ENCODE assay signal across 1 cellular context in the genomic region with DNA sequence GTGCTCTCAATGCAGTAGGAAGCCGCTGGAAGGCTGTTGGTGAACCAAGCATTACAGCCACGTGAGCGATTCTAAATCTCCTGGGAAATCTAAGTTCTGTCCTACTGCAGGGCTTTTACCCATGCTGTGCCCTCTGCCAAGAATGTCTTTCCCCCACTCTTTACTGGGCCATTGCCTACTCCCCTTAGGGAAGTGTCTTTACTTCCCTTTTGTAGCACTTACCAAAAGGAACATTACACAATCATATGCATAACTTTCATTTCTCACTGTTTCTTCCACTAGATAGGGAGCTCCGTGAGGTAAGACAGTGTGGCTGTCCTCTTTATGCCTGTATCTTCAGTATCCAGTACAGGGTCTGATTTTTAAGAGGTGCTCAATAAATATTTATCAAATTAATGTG.
TF ChIP-seq lines count a peak whose summit lies in the region.

No MANE protein-coding gene starts in this region.

TF ChIP-seq in SK-N-SH, 30 proteins besides CTCF, POLR2A, EP300 and RAD21 (continued from another document):
- TF ChIP-seq RCOR1 (IDR thresholded peaks at IDR 0.05; ENCODE audit: low read length) (no peak), GATA2 (CRISPR knock-in tag; IDR thresholded peaks at IDR 0.05) (no peak), TEAD4 (IDR thresholded peaks at IDR 0.05; ENCODE audit: borderline replicate concordance, insufficient read depth) (no peak), FOXJ3 (CRISPR knock-in tag; IDR thresholded peaks at IDR 0.05) (no peak), MEF2A (IDR thresholded peaks at IDR 0.05; ENCODE audit: borderline replicate concordance, low read depth) (no peak), RFX5 (IDR thresholded peaks at IDR 0.05; ENCODE audit: low read length) (no peak), NRF1 (IDR thresholded peaks at IDR 0.05; ENCODE audit: low read depth, low read length) (no peak), POLR2AphosphoS5 (IDR thresholded peaks at IDR 0.05; ENCODE audit: low read depth, low read length) (no peak), TAF1 (IDR thresholded peaks at IDR 0.05; ENCODE audit: borderline replicate concordance, low read depth, low read length) (no peak), JUND (IDR thresholded peaks at IDR 0.05) (no peak), EZH2phosphoT487 (IDR thresholded peaks at IDR 0.05; ENCODE audit: borderline replicate concordance, low read depth) (no peak)
- TF ChIP-seq, protein P1, sequence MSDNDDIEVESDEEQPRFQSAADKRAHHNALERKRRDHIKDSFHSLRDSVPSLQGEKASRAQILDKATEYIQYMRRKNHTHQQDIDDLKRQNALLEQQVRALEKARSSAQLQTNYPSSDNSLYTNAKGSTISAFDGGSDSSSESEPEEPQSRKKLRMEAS (IDR thresholded peaks at IDR 0.05; ENCODE audit: low read depth), result no peak
- TF ChIP-seq, protein P2, sequence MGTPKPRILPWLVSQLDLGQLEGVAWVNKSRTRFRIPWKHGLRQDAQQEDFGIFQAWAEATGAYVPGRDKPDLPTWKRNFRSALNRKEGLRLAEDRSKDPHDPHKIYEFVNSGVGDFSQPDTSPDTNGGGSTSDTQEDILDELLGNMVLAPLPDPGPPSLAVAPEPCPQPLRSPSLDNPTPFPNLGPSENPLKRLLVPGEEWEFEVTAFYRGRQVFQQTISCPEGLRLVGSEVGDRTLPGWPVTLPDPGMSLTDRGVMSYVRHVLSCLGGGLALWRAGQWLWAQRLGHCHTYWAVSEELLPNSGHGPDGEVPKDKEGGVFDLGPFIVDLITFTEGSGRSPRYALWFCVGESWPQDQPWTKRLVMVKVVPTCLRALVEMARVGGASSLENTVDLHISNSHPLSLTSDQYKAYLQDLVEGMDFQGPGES (IDR thresholded peaks at IDR 0.05; ENCODE audit: low read depth, low read length), result no peak
